8 cellular contexts compared by ENCODE assay signal in the genomic region with DNA sequence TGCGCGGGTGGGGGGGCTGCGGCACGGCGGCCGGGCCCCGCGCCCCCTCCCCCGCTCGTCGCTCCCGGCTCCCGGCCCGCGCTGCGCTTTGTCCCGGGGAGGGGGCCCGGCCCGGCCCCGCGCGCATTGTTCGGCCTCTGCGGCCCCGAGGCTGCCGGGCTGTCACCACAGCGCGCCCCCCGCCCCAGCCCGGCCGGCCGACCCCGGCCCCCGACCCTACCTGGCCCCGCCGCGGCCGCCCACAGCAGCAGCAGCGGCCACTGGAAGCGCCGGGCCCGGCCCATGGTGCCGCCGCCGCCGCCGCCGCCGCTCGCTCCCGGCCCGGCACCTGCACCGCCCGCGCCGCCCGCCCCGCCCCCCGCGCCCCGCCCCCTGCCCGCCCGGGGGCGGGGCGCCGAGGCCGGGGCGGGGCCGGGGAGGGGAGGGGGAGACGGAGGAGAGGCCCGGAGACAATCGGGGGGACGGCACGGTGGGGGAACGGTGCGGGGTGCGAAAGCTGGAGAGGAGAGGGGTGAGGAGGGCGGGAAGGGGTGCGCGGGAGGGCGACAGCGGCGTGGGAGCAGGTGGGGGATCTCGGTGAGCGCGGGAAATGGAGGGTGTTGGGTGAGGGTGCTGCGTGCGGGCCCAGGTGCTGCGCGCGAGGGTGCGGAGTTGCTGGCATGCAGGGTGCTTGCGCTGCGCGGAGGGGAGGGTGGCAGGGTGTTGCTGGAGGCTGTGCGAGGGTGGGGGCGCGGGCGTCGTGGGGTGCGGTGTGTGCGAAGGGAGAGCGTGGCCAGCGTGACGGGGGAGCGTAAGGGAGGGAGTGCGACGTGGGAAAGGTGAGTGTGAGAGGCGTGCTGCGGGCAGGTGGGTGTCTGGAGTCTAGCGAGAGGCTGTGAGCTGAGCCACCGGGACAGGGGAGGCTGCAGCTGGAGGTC. TPM values are rescaled to one million over a fixed set of nuclear protein-coding genes. Genes with fewer than 3 reads are reported as not detected.
DNase-seq lines count a peak whose midpoint lies in the region; FAIRE-seq and TF ChIP-seq lines count a peak whose summit lies in the region.

CADM4 (minus strand) TSS at position 344 of the 917 bp plus-strand sequence; CDS start at position 284, 60 bp downstream.

- H3K36me3 ChIP-seq in MM.1S (replicated peaks; ENCODE audit: insufficient read depth, low read length) (no peaks in the 10 kb centered on the region), endodermal cell (ENCODE audit: control insufficient read depth, insufficient read depth, low read length) (no peaks in the 10 kb centered on the region), mucosa of stomach (ENCODE audit: control insufficient read depth, insufficient read depth, low read length) (no peaks in the 10 kb centered on the region), stomach (no peaks in the 10 kb centered on the region)

- H3K9me3 ChIP-seq in MM.1S (replicated peaks; ENCODE audit: insufficient read depth, low read length) (no peaks in the 10 kb centered on the region), endodermal cell (ENCODE audit: control insufficient read depth, low read length) (no peaks in the 10 kb centered on the region), mucosa of stomach (ENCODE audit: control insufficient read depth, low read length) (peaks cover 5% of the 10 kb centered on the region), stomach (no peaks in the 10 kb centered on the region)

- peaks cover 52 to 62% (median 55%) of the 10 kb centered on the region in 3 donors for H3K27me3 Mint-ChIP-seq in CD14-positive monocyte (ENCODE audit: low read depth in 3 of 3)
- H3K27me3 Mint-ChIP-seq in endodermal cell (ENCODE audit: insufficient read depth): peaks cover 84% of the 10 kb centered on the region

- DNase-seq in CD14-positive monocyte (ENCODE audit: low spot score): no peak
- no peak for DNase-seq in MM.1S
- peak; percentile 49 for DNase-seq in activated CD8-positive, alpha-beta memory T cell treated with anti-CD3 and anti-CD28 coated beads, Interleukin-2, amount 50 U/mL, for 4 hours
- DNase-seq in endodermal cell: peak; percentile 82
- peak; percentile 43 for DNase-seq in stomach
- no peak for DNase-seq in GM12892 (ENCODE audit: insufficient read length)
- no peak for DNase-seq in DMS153 (lab: John Stamatoyannopoulos, UW)

- TF ChIP-seq POLR2A in stomach (IDR thresholded peaks at IDR 0.05) (no peak), GM12892 (IDR thresholded peaks at IDR 0.05; ENCODE audit: low read depth, low read length) (no peak)

- H3K9me3 Mint-ChIP-seq in CD14-positive monocyte (peaks cover 0 to 23% (median 11%) of the 10 kb centered on the region in 7 donors), endodermal cell (peaks cover 2% of the 10 kb centered on the region)

- H3K9ac ChIP-seq in MM.1S (ENCODE audit: low read length): no peak within 1 kb of the TSS
- H3K9ac ChIP-seq in endodermal cell (ENCODE audit: extremely low read depth, low read length, poor library complexity, severe bottlenecking): peak within 1 kb of the TSS; percentile 27
- peak within 1 kb of the TSS; percentile 28 for H3K9ac ChIP-seq in mucosa of stomach (ENCODE audit: low read length)

- H3K4me3 Mint-ChIP-seq in CD14-positive monocyte: peak within 1 kb of the TSS; percentile 70 to 88
- H3K4me3 Mint-ChIP-seq in endodermal cell: peak within 1 kb of the TSS; percentile 70

- no peaks in the 10 kb centered on the region for H3K9me2 ChIP-seq in MM.1S (replicated peaks; ENCODE audit: insufficient read depth, low read length)

- 1% methylated on average over 19 to 95 of the region's 112 CpGs for WGBS in endodermal cell (ENCODE audit: insufficient coverage in 1 of 2, insufficient read length in 1 of 2), 2 experiments
- 1 to 2% (median 1%) methylated on average over 52 to 108 of the region's 112 CpGs for WGBS in stomach, 5 donors

- peak within 1 kb of the TSS in 3 of 7 donors; percentile 36 to 89 (median 71) for H3K27ac Mint-ChIP-seq in CD14-positive monocyte
- H3K27ac Mint-ChIP-seq in endodermal cell: no peak within 1 kb of the TSS

- H3K36me3 Mint-ChIP-seq in CD14-positive monocyte (peaks cover 13 to 19% of the 10 kb centered on the region in 2 donors), endodermal cell (ENCODE audit: low read depth) (no peaks in the 10 kb centered on the region)

- peaks cover 44% of the 10 kb centered on the region for H3K27me3 ChIP-seq in MM.1S (replicated peaks; ENCODE audit: insufficient read depth, low read length)
- peaks cover 43% of the 10 kb centered on the region for H3K27me3 ChIP-seq in endodermal cell (ENCODE audit: control insufficient read depth, insufficient read depth, low read length, poor library complexity, severe bottlenecking)
- peaks cover 26% of the 10 kb centered on the region for H3K27me3 ChIP-seq in mucosa of stomach (ENCODE audit: control insufficient read depth, insufficient read depth, low read length)
- H3K27me3 ChIP-seq in stomach: peaks cover 0 to 57% (median 16%) of the 10 kb centered on the region in 3 donors

- H3K4me3 ChIP-seq in MM.1S (ENCODE audit: low read length): peak within 1 kb of the TSS; percentile 39; the same call in 1 of the 2 replicates
- peak within 1 kb of the TSS; percentile 86 for H3K4me3 ChIP-seq in endodermal cell (ENCODE audit: low read length)
- H3K4me3 ChIP-seq in mucosa of stomach (ENCODE audit: low read length): peak within 1 kb of the TSS; percentile 25
- H3K4me3 ChIP-seq in stomach: peak within 1 kb of the TSS; percentile 59 to 70 (median 62)

- FAIRE-seq in GM12892 (lab: Jason Lieb, UNC): no peak

- H3K4me1 Mint-ChIP-seq in CD14-positive monocyte: peaks cover 20% of the 10 kb centered on the region
- H3K4me1 Mint-ChIP-seq in endodermal cell: peaks cover 11% of the 10 kb centered on the region

- TF ChIP-seq EP300 in stomach (IDR thresholded peaks at IDR 0.05): no peak

- H3F3A ChIP-seq in MM.1S (ENCODE audit: insufficient read depth, low read length): no peaks in the 10 kb centered on the region

- H4K20me1 ChIP-seq in MM.1S (ENCODE audit: insufficient read depth, low read length): no peaks in the 10 kb centered on the region

- TF ChIP-seq CTCF in CD14-positive monocyte (IDR thresholded peaks at IDR 0.05) (no peak), MM.1S (IDR thresholded peaks at IDR 0.05; ENCODE audit: low read length) (no peak), endodermal cell (conservative IDR thresholded peaks at IDR 0.05) (no peak), stomach (IDR thresholded peaks at IDR 0.05) (no peak)

- H3K4me1 ChIP-seq in MM.1S (ENCODE audit: low read length) (no peaks in the 10 kb centered on the region), endodermal cell (ENCODE audit: control insufficient read depth, insufficient read depth, low read length) (no peaks in the 10 kb centered on the region), mucosa of stomach (ENCODE audit: control insufficient read depth, insufficient read depth, low read length) (peaks cover 13% of the 10 kb centered on the region), stomach (peaks cover 13 to 35% (median 24%) of the 10 kb centered on the region in 4 donors)

- intact Hi-C loops in CD14-positive monocyte (cut with micrococcal nuclease) (no loop called here), stomach (cut with DNase I; ENCODE audit: low total_unique reads) (no loop called here)

- peak within 1 kb of the TSS; percentile 69 for H2AFZ ChIP-seq in MM.1S (ENCODE audit: low read length)

- H3K4me2 ChIP-seq in MM.1S (ENCODE audit: low read depth, low read length): peak within 1 kb of the TSS; percentile 45

- H3K79me2 ChIP-seq in MM.1S (ENCODE audit: low read length): no peaks in the 10 kb centered on the region

- H3K27ac ChIP-seq in MM.1S (ENCODE audit: low read length) (no peak within 1 kb of the TSS), endodermal cell (ENCODE audit: low read depth, low read length) (no peak within 1 kb of the TSS), stomach (peak within 1 kb of the TSS in 4 of 5 donors; percentile 47 to 73 (median 53))

RNA-seq across cellular contexts. Expression of gene CADM4, which starts in this region (rescaled TPM):
- polyA plus RNA-seq in CD14-positive monocyte (under 1 TPM; 0.10 to 0.31 TPM), stomach (10 to 100 TPM in 1 of 3 donors, 1 to 10 TPM in 2; 5.0 to 14.2 (median 8.9) TPM)
- total RNA-seq in endodermal cell (10 to 100 TPM in 1 of 2 donors, 1 to 10 TPM in 1; 9.3 to 19.9 TPM), stomach (1 to 10 TPM in 4 of 5 donors, not detected in 1; 4.9 to 8.6 (median 6.2) TPM)
- 68.9 TPM for polyA plus RNA-seq in endodermal cell (2013, experiment 1 of 2)
- polyA plus RNA-seq in endodermal cell (2013, experiment 2 of 2): 58.7 TPM
- polyA plus RNA-seq in GM12892 (2012; ENCODE audit: missing spikeins): not detected

Comparison
In these comparisons a context has a peak if more than half of its experiments do, and no peak if none do; other contexts are left out.
1. RNA of gene CADM4 (polyA plus RNA-seq): 5.0 to 14.2 TPM in stomach; 0.10 to 0.31 TPM in CD14-positive monocyte; every median in the first group is over 4 times any median in the second.
2. DNase-seq: peak in activated CD8-positive, alpha-beta memory T cell treated with anti-CD3 and anti-CD28 coated beads, Interleukin-2, amount 50 U/mL, for 4 hours (single experiment), endodermal cell (single experiment) and stomach (single experiment); none in CD14-positive monocyte (single experiment), MM.1S (single experiment), GM12892 (single experiment) and DMS153 (single experiment).
3. H3K27ac ChIP-seq: peak in stomach (4 of 5); none in MM.1S (single experiment) and endodermal cell (single experiment).
4. H3K4me3 ChIP-seq: peak in every context shown above with its lines; median percentile 86 in endodermal cell; 62 in stomach; 39 in MM.1S; 25 in mucosa of stomach.